8 cellular contexts compared by ENCODE assay signal in the genomic region with DNA sequence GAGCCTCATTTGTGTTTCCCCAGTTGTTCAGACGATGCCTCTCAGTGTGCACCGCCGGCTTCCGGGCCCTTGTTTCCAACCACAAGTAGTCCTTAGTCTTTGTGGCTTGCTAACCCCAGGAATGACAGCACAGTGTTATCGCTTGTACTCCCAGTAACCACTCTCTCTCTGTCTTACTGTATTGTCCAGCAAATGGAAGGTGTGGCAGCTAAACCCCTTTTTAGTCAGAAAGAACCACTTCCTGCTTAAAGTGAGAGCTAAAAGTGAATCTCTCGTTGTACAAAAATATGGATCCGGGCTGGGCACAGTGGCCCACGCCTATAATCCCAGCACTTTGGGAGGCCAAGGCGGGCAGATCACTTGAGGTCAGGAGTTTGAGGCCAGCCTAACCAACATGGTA.
A peak's percentile ranks its signal among the peaks of the same experiment; 100 is the strongest.
DNase-seq lines count a peak whose midpoint lies in the region; ATAC-seq lines count a peak whose summit lies in the region.

No MANE protein-coding gene starts in this region.

- no peak overlapping the region for H3K23ac ChIP-seq in neuronal stem cell (ENCODE audit: low read depth, low read length, poor library complexity)

- no peak overlapping the region for H2BK120ac ChIP-seq in neuronal stem cell (ENCODE audit: low read depth, low read length)

- H3K4me2 ChIP-seq in neuronal stem cell (ENCODE audit: insufficient read depth, low read length, poor library complexity, severe bottlenecking) = no peak overlapping the region

- no peak overlapping the region for H4K8ac ChIP-seq in neuronal stem cell (ENCODE audit: low read depth, low read length)

- no peaks in the 10 kb centered on the region for H3K9me3 ChIP-seq in neuronal stem cell (replicated peaks in 1 of 2; ENCODE audit: control insufficient read depth in 2 of 2, insufficient read depth in 1 of 2, low read depth in 1 of 2, low read length in 2 of 2)

- peak; percentile 3 to 12 for DNase-seq in activated CD8-positive, alpha-beta memory T cell treated with anti-CD3 and anti-CD28 coated beads for 1 hour (ENCODE audit: extremely low read depth in 1 of 2, low read depth in 1 of 2)
- DNase-seq in neuronal stem cell (ENCODE audit: low spot score) (no peak), retina (no peak), DMS79 (lab: John Stamatoyannopoulos, UW) (no peak), NCI-H1930 (lab: John Stamatoyannopoulos, UW) (no peak), islet precursor cell (no peak)

- no peak overlapping the region for H2BK5ac ChIP-seq in neuronal stem cell (ENCODE audit: low read length)

- H3K27ac ChIP-seq in neuronal stem cell (replicated peaks; ENCODE audit: low read length) = no peak overlapping the region

- no peak overlapping the region for H4K91ac ChIP-seq in neuronal stem cell (ENCODE audit: low read depth, low read length, poor library complexity)

- H3K4ac ChIP-seq in neuronal stem cell (ENCODE audit: low read length) = no peak overlapping the region

- H3K36me3 ChIP-seq in neuronal stem cell (replicated peaks in 1 of 2; ENCODE audit: control insufficient read depth in 2 of 2, insufficient read depth in 2 of 2, low read length in 2 of 2) = no peaks in the 10 kb centered on the region

- peak; percentile 79 for ATAC-seq in GM19452 (IDR thresholded peaks at IDR 0.05; ENCODE audit: unreplicated experiment)
- peak; percentile 64 for ATAC-seq in HG03460 (IDR thresholded peaks at IDR 0.05; ENCODE audit: unreplicated experiment)

- no peak overlapping the region for H2AK5ac ChIP-seq in neuronal stem cell (ENCODE audit: low read depth, low read length)

- no peak overlapping the region for H2BK15ac ChIP-seq in neuronal stem cell (ENCODE audit: low read length)

- H3K9ac ChIP-seq in neuronal stem cell (ENCODE audit: low read depth, low read length, poor library complexity) = no peak overlapping the region

- peak overlapping the region; percentile 22 for H2AFZ ChIP-seq in neuronal stem cell (ENCODE audit: low read length)

- H3K4me3 ChIP-seq in neuronal stem cell (ENCODE audit: low read length in 2 of 2) = no peak overlapping the region

- no CpG with 5 or more reads among the region's 9 CpGs for WGBS in neuronal stem cell (ENCODE audit: extremely low coverage in 2 of 2, insufficient read length in 2 of 2, insufficient replicate concordance in 1 of 2), 2 donors

- no peak overlapping the region for H3K18ac ChIP-seq in neuronal stem cell (ENCODE audit: low read length)

- H2BK12ac ChIP-seq in neuronal stem cell (ENCODE audit: low read length) = no peak overlapping the region

- no peak overlapping the region for H3K14ac ChIP-seq in neuronal stem cell (ENCODE audit: low read length)

- H3K27me3 ChIP-seq in neuronal stem cell (ENCODE audit: control insufficient read depth in 3 of 3, insufficient read depth in 3 of 3, low read depth in 1 of 3, low read length in 3 of 3) = no peaks in the 10 kb centered on the region

- H3K79me1 ChIP-seq in neuronal stem cell (ENCODE audit: low read depth, low read length) = no peaks in the 10 kb centered on the region

- peaks cover 0 to 5% of the 10 kb centered on the region in 2 donors for H3K4me1 ChIP-seq in neuronal stem cell (ENCODE audit: control insufficient read depth in 2 of 2, insufficient read depth in 1 of 2, low read depth in 1 of 2, low read length in 2 of 2)

Comparison
In these comparisons a context has a peak if more than half of its experiments do, and no peak if none do; other contexts are left out.
1. DNase-seq: peak in activated CD8-positive, alpha-beta memory T cell treated with anti-CD3 and anti-CD28 coated beads for 1 hour (2 of 2); none in neuronal stem cell (single experiment), retina (single experiment), DMS79 (single experiment), NCI-H1930 (0 of 2) and islet precursor cell (single experiment).